ENCODE assay signal across 12 cellular contexts in genomic region chr17:81901167-81902022, GRCh38. TPM values are rescaled to one million over a fixed set of nuclear protein-coding genes. Genes with fewer than 3 reads are reported as not detected.
DNase-seq lines count a peak whose midpoint lies in the region; ATAC-seq, FAIRE-seq and TF ChIP-seq lines count a peak whose summit lies in the region.
"Had no signal": no experiment of that assay in that cellular context is flagged by ENCODE, and none has a peak within 500 bp of the region (broad histone marks: within the 10 kb centered on the region; RNA-seq: fewer than 3 reads in every experiment).

No MANE protein-coding gene starts in this region.

- TF ChIP-seq EP300 in K562 (IDR thresholded peaks at IDR 0.05; ENCODE audit: low read length) = no peak

- peak overlapping the region in 1 of 2 experiments; percentile 85; a peak in 3 of 4 replicates for H3K9ac ChIP-seq in K562 (ENCODE audit: insufficient read depth in 1 of 2, low read depth in 2 of 2, low read length in 2 of 2)

- H3K36me3 ChIP-seq in K562 (ENCODE audit: control insufficient read depth, insufficient read depth, low read length) (peaks cover 69% of the 10 kb centered on the region; the same call in 2 of the 3 replicates), lower lobe of right lung (peaks cover 64% of the 10 kb centered on the region), testis (ENCODE audit: low read depth, missing control alignments) (no peaks in the 10 kb centered on the region)

- H3K27me3 Mint-ChIP-seq in activated T-cell treated with anti-CD3 and anti-CD28 coated beads, Interleukin-2, amount 50 U/mL, for 4 hours (ENCODE audit: low read depth) = peaks cover 9% of the 10 kb centered on the region

- H3K4me1 Mint-ChIP-seq in activated T-cell treated with anti-CD3 and anti-CD28 coated beads, Interleukin-2, amount 50 U/mL, for 4 hours (ENCODE audit: low read depth) = peaks cover 5% of the 10 kb centered on the region

- in situ Hi-C loops in K562 (cut with MboI) = no loop called here

- no peak for TF ChIP-seq CTCF in K562 (IDR thresholded peaks at IDR 0.05 in 2 of 3, conservative IDR thresholded peaks at IDR 0.05 in 1 of 3; ENCODE audit: insufficient read depth in 2 of 3, low read depth in 1 of 3, low read length in 3 of 3)
- TF ChIP-seq CTCF in lower lobe of right lung (IDR thresholded peaks at IDR 0.05) = no peak
- no peak for TF ChIP-seq CTCF in testis (IDR thresholded peaks at IDR 0.05)

- H3K4me1 ChIP-seq in K562 (replicated peaks in 1 of 2; ENCODE audit: control insufficient read depth in 2 of 2, insufficient read depth in 2 of 2, low read length in 2 of 2) (peaks cover 10 to 76% of the 10 kb centered on the region in 2 experiments), lower lobe of right lung (peaks cover 14% of the 10 kb centered on the region), testis (peaks cover 6% of the 10 kb centered on the region)

- TF ChIP-seq RAD21 in K562 (CRISPR knock-in tag; conservative IDR thresholded peaks at IDR 0.05 in 1 of 2, IDR thresholded peaks at IDR 0.05 in 1 of 2) = no peak

- peaks cover 9% of the 10 kb centered on the region; the same call in 1 of the 2 replicates for H4K20me1 ChIP-seq in K562 (replicated peaks; ENCODE audit: control insufficient read depth, insufficient read depth, low read length)

- no peak overlapping the region for H2AFZ ChIP-seq in K562 (ENCODE audit: low read depth, low read length)

- no peak overlapping the region for H3K27ac ChIP-seq in K562 (ENCODE audit: extremely low read depth, low read depth, low read length)
- no peak overlapping the region for H3K27ac ChIP-seq in lower lobe of right lung
- no peak overlapping the region for H3K27ac ChIP-seq in testis

- H3K9me3 ChIP-seq in K562 (replicated peaks; ENCODE audit: control insufficient read depth, insufficient read depth, low read depth, low read length) (no peaks in the 10 kb centered on the region), lower lobe of right lung (no peaks in the 10 kb centered on the region), testis (no peaks in the 10 kb centered on the region)
- H3K9me3 ChIP-seq: tibial nerve had no signal

- peak; percentile 12 to 26 for ATAC-seq in activated T-cell treated with anti-CD3 and anti-CD28 coated beads, Interleukin-2, amount 50 U/mL, for 4 hours
- peak; percentile 8 for ATAC-seq in K562
- ATAC-seq in lower lobe of right lung = no peak
- no peak for ATAC-seq in GM21717 (IDR thresholded peaks at IDR 0.05; ENCODE audit: unreplicated experiment)
- ATAC-seq in HG02642 (IDR thresholded peaks at IDR 0.05; ENCODE audit: poor library complexity, unreplicated experiment) = no peak

- no peaks in the 10 kb centered on the region for H3K79me2 ChIP-seq in K562 (ENCODE audit: control insufficient read depth, insufficient read depth, low read length)

- H3K27me3 ChIP-seq in K562 (ENCODE audit: control insufficient read depth in 2 of 2, insufficient read depth in 2 of 2, low read length in 2 of 2) (no peaks in the 10 kb centered on the region), lower lobe of right lung (ENCODE audit: low read depth) (peaks cover 4% of the 10 kb centered on the region), testis (no peaks in the 10 kb centered on the region)

- no peak overlapping the region for H3K4me3 Mint-ChIP-seq in activated T-cell treated with anti-CD3 and anti-CD28 coated beads, Interleukin-2, amount 50 U/mL, for 4 hours

- peak; percentile 52 for TF ChIP-seq POLR2A in K562 (conservative IDR thresholded peaks at IDR 0.05)
- no peak for TF ChIP-seq POLR2A in testis (IDR thresholded peaks at IDR 0.05)

- 73% methylated on average over 12 of the region's 21 CpGs for WGBS in K562 (ENCODE audit: insufficient coverage, low coverage, missing lambda C conversion rate)
- WGBS in testis, 2 donors = 53 to 72% methylated on average over 8 to 21 of the region's 21 CpGs

- POLR2A ChIA-PET in K562 (lab: Yijun Ruan, JAX) = interaction anchor here (0.6 to 1.5 kb wide), 7 partner anchors 9 to 252 kb away, joined by 3 to 4 read pairs (median 3); partner anchors contain the start of genes ANAPC11 and PCYT2

- CTCF ChIA-PET in K562 (lab: Yijun Ruan, JAX; ENCODE audit: low intra/inter-chr PET ratio) = no interaction called here

- peak overlapping the region; percentile 51 for H3K4me2 ChIP-seq in K562 (ENCODE audit: insufficient read depth, low read length)

- H3K9me3 Mint-ChIP-seq in activated T-cell treated with anti-CD3 and anti-CD28 coated beads, Interleukin-2, amount 50 U/mL, for 4 hours = no peaks in the 10 kb centered on the region

- no peak for FAIRE-seq in K562 (lab: Jason Lieb, UNC)
- FAIRE-seq: kidney had no signal

- peaks cover 33% of the 10 kb centered on the region for H3K36me3 Mint-ChIP-seq in activated T-cell treated with anti-CD3 and anti-CD28 coated beads, Interleukin-2, amount 50 U/mL, for 4 hours (ENCODE audit: insufficient read depth)

- intact Hi-C loops in K562 (cut with micrococcal nuclease) = no loop called here
- intact Hi-C loops in lower lobe of right lung (cut with DNase I) = no loop called here
- intact Hi-C loops in testis (cut with DNase I; ENCODE audit: low total_unique reads) = no loop called here

- H3K4me3 ChIP-seq in K562 (peak overlapping the region; percentile 32; the same call in 1 of the 2 replicates), lower lobe of right lung (peak overlapping the region; percentile 40), testis (peak overlapping the region; percentile 26 to 36)

- no peak for DNase-seq in activated T-cell treated with anti-CD3 and anti-CD28 coated beads, Interleukin-2, amount 50 U/mL, for 4 hours
- DNase-seq in activated T-cell treated with anti-CD3 and anti-CD28 coated beads, Interleukin-2, amount 50 U/mL, for 1 hour = no peak
- DNase-seq in K562 (ENCODE audit: extremely low read depth in 1 of 4, low spot score in 3 of 4) (no peak), lower lobe of right lung (no peak), testis (no peak)
- DNase-seq in stimulated activated CD4-positive, alpha-beta T cell treated with anti-CD3 and anti-CD28 coated beads, Interleukin-12 subunit alpha, Interleukin-12 subunit beta, amount 100 ng/mL, for 4 hours = no peak
- DNase-seq: activated CD4-positive, alpha-beta T cell treated with anti-CD3 and anti-CD28 coated beads, Interleukin-2, amount 50 U/mL, for 48 hours; NCI-H1417 treated with DMSO at 0.1 percent for 48 hours had no signal

- BruUV-seq in K562 (replicated peaks; lab: Mats Ljungman, UMichigan) = TSS peak; percentile 26

- H3K9me1 ChIP-seq in K562 (ENCODE audit: control insufficient read depth, insufficient read depth, low read length) = no peaks in the 10 kb centered on the region

RNA-seq across cellular contexts. Expression of gene NPB, which starts 0.6 kb away (rescaled TPM):
- under 1 TPM in 2 of 3 donors, not detected in 1; 0.14 to 0.24 TPM for total RNA-seq in activated T-cell treated with anti-CD3 and anti-CD28 coated beads, Interleukin-2, amount 50 U/mL, for 4 hours
- total RNA-seq in K562 (2011; cell fraction: chromatin; rRNA removed; ENCODE audit: low replicate concordance) = 0.86 and 1.5 TPM in 2 replicates
- 1.3 TPM in 2 replicates for total RNA-seq in K562 (2011; cell fraction: nucleolus; rRNA removed)
- total RNA-seq in K562 (2011; cell fraction: nucleoplasm; rRNA removed) = 1.2 and 1.4 TPM in 2 replicates
- total RNA-seq in K562 (2014; rRNA removed) (0.14 and 0.57 TPM in 2 replicates), K562 (2014; rRNA removed; fragmentation: Illumina TruSeq; extraction: Trizol) (0.07 TPM in 1 of 2 replicates, not detected in the other), K562 (2015; rRNA removed; fragmentation: Illumina TruSeq; extraction: Trizol) (0.07 and 0.30 TPM in 2 replicates), K562 (2021) (0.53 and 0.65 TPM in 2 replicates), lower lobe of right lung (0.71 TPM), testis (10 to 100 TPM; 22.7 to 27.3 TPM)
- polyA plus RNA-seq in K562 (2011; rRNA removed) (0.03 and 0.07 TPM in 2 replicates), K562 (2014; fragmentation: Illumina TruSeq; extraction: Trizol) (0.07 TPM in 1 of 2 replicates, not detected in the other), K562 (2014; fragmentation: Nextera tagmentation; extraction: Ambion mirVana) (under 1 TPM; 0.43 to 0.61 TPM), K562 (2014; rRNA removed) (0.07 TPM in 1 of 2 replicates, not detected in the other), testis (ENCODE audit: insufficient read depth, low read depth, low replicate concordance) (1.8 TPM)
- 0.06 and 0.88 TPM in 2 replicates for polyA plus RNA-seq in K562 (2011; cell fraction: cytosol; rRNA removed)
- polyA plus RNA-seq in K562 (2011; cell fraction: nucleus; rRNA removed) = 0.26 TPM in 1 of 2 replicates, not detected in the other
- polyA plus RNA-seq in K562 (2012) = 0.52 TPM in 1 of 2 replicates, not detected in the other
- polyA minus RNA-seq in K562 (2011; rRNA and poly(A)+ RNA removed) = 0.21 TPM in 2 replicates
- not detected in 2 replicates for polyA minus RNA-seq in K562 (2011; cell fraction: cytosol; rRNA and poly(A)+ RNA removed)
- 0.40 and 0.78 TPM in 2 replicates for polyA minus RNA-seq in K562 (2011; cell fraction: nucleus; rRNA and poly(A)+ RNA removed)

RNA-seq across cellular contexts. Expression of gene PCYT2, which starts 9.8 kb away (rescaled TPM):
- total RNA-seq in activated T-cell treated with anti-CD3 and anti-CD28 coated beads, Interleukin-2, amount 50 U/mL, for 4 hours = 10 to 100 TPM; 23.5 to 25.8 (median 25.7) TPM
- total RNA-seq in K562 (2011; cell fraction: chromatin; rRNA removed; ENCODE audit: low replicate concordance) = 142 and 422 TPM in 2 replicates
- 366 and 427 TPM in 2 replicates for total RNA-seq in K562 (2011; cell fraction: nucleolus; rRNA removed)
- total RNA-seq in K562 (2011; cell fraction: nucleoplasm; rRNA removed) = 182 and 225 TPM in 2 replicates
- total RNA-seq in K562 (2014; rRNA removed) (123 and 139 TPM in 2 replicates), K562 (2014; rRNA removed; fragmentation: Illumina TruSeq; extraction: Trizol) (42.7 and 57.5 TPM in 2 replicates), K562 (2015; rRNA removed; fragmentation: Illumina TruSeq; extraction: Trizol) (81.7 and 82.5 TPM in 2 replicates), K562 (2021) (125 and 134 TPM in 2 replicates), lower lobe of right lung (39.7 TPM), testis (100 to 1,000 TPM; 171 to 438 TPM)
- polyA plus RNA-seq in K562 (2011; rRNA removed) (71.5 and 97.8 TPM in 2 replicates), K562 (2014; fragmentation: Illumina TruSeq; extraction: Trizol) (83.7 and 95.3 TPM in 2 replicates), K562 (2014; fragmentation: Nextera tagmentation; extraction: Ambion mirVana) (1 to 10 TPM in 1 of 2 experiments, under 1 TPM in 1; 0.92 to 1.6 TPM), K562 (2014; rRNA removed) (131 and 133 TPM in 2 replicates), testis (ENCODE audit: insufficient read depth, low read depth, low replicate concordance) (488 TPM)
- 77.5 and 97.1 TPM in 2 replicates for polyA plus RNA-seq in K562 (2011; cell fraction: cytosol; rRNA removed)
- 473 and 533 TPM in 2 replicates for polyA plus RNA-seq in K562 (2011; cell fraction: nucleus; rRNA removed)
- polyA plus RNA-seq in K562 (2012) = 94.8 and 147 TPM in 2 replicates
- 48.7 and 49.2 TPM in 2 replicates for polyA minus RNA-seq in K562 (2011; rRNA and poly(A)+ RNA removed)
- 35.6 and 49.0 TPM in 2 replicates for polyA minus RNA-seq in K562 (2011; cell fraction: cytosol; rRNA and poly(A)+ RNA removed)
- 127 and 186 TPM in 2 replicates for polyA minus RNA-seq in K562 (2011; cell fraction: nucleus; rRNA and poly(A)+ RNA removed)

RNA-seq across cellular contexts. Expression of gene ANAPC11, which starts 9.9 kb away (rescaled TPM):
- total RNA-seq in activated T-cell treated with anti-CD3 and anti-CD28 coated beads, Interleukin-2, amount 50 U/mL, for 4 hours = 100 to 1,000 TPM; 128 to 157 (median 153) TPM
- 37.2 and 84.5 TPM in 2 replicates for total RNA-seq in K562 (2011; cell fraction: chromatin; rRNA removed; ENCODE audit: low replicate concordance)
- 109 and 116 TPM in 2 replicates for total RNA-seq in K562 (2011; cell fraction: nucleolus; rRNA removed)
- total RNA-seq in K562 (2011; cell fraction: nucleoplasm; rRNA removed) = 83.3 and 88.4 TPM in 2 replicates
- total RNA-seq in K562 (2014; rRNA removed) (220 and 252 TPM in 2 replicates), K562 (2014; rRNA removed; fragmentation: Illumina TruSeq; extraction: Trizol) (32.5 and 41.2 TPM in 2 replicates), K562 (2015; rRNA removed; fragmentation: Illumina TruSeq; extraction: Trizol) (105 and 111 TPM in 2 replicates), K562 (2021) (214 and 217 TPM in 2 replicates), lower lobe of right lung (81.9 TPM), testis (100 to 1,000 TPM; 191 to 198 TPM)
- polyA plus RNA-seq in K562 (2011; rRNA removed) (238 and 354 TPM in 2 replicates), K562 (2014; fragmentation: Illumina TruSeq; extraction: Trizol) (57.2 and 105 TPM in 2 replicates), K562 (2014; fragmentation: Nextera tagmentation; extraction: Ambion mirVana) (100 to 1,000 TPM; 154 to 255 TPM), K562 (2014; rRNA removed) (318 and 338 TPM in 2 replicates), testis (ENCODE audit: insufficient read depth, low read depth, low replicate concordance) (195 TPM)
- 720 and 811 TPM in 2 replicates for polyA plus RNA-seq in K562 (2011; cell fraction: cytosol; rRNA removed)
- polyA plus RNA-seq in K562 (2011; cell fraction: nucleus; rRNA removed) = 288 and 348 TPM in 2 replicates
- 288 and 382 TPM in 2 replicates for polyA plus RNA-seq in K562 (2012)
- 56.1 and 67.4 TPM in 2 replicates for polyA minus RNA-seq in K562 (2011; rRNA and poly(A)+ RNA removed)
- polyA minus RNA-seq in K562 (2011; cell fraction: cytosol; rRNA and poly(A)+ RNA removed) = 52.4 and 82.6 TPM in 2 replicates
- 24.8 and 36.9 TPM in 2 replicates for polyA minus RNA-seq in K562 (2011; cell fraction: nucleus; rRNA and poly(A)+ RNA removed)

RNA-seq across cellular contexts. Expression of gene ALYREF, which starts 10.0 kb away (rescaled TPM):
- total RNA-seq in activated T-cell treated with anti-CD3 and anti-CD28 coated beads, Interleukin-2, amount 50 U/mL, for 4 hours = 100 to 1,000 TPM; 321 to 369 (median 324) TPM
- 29.1 and 64.1 TPM in 2 replicates for total RNA-seq in K562 (2011; cell fraction: chromatin; rRNA removed; ENCODE audit: low replicate concordance)
- total RNA-seq in K562 (2011; cell fraction: nucleolus; rRNA removed) = 70.7 and 78.0 TPM in 2 replicates
- total RNA-seq in K562 (2011; cell fraction: nucleoplasm; rRNA removed) = 41.9 and 54.1 TPM in 2 replicates
- 416 and 428 TPM in 2 replicates for total RNA-seq in K562 (2014; rRNA removed)
- total RNA-seq in K562 (2014; rRNA removed; fragmentation: Illumina TruSeq; extraction: Trizol) = 74.3 and 99.3 TPM in 2 replicates
- total RNA-seq in K562 (2015; rRNA removed; fragmentation: Illumina TruSeq; extraction: Trizol) = 225 and 227 TPM in 2 replicates
- 279 and 283 TPM in 2 replicates for total RNA-seq in K562 (2021)
- 97.2 and 103 TPM in 2 replicates for polyA plus RNA-seq in K562 (2011; rRNA removed)
- 93.7 and 166 TPM in 2 replicates for polyA plus RNA-seq in K562 (2011; cell fraction: cytosol; rRNA removed)
- polyA plus RNA-seq in K562 (2011; cell fraction: nucleus; rRNA removed) = 98.4 and 110 TPM in 2 replicates
- polyA plus RNA-seq in K562 (2012) = 112 and 177 TPM in 2 replicates
- 147 and 154 TPM in 2 replicates for polyA plus RNA-seq in K562 (2014; fragmentation: Illumina TruSeq; extraction: Trizol)
- polyA plus RNA-seq in K562 (2014; fragmentation: Nextera tagmentation; extraction: Ambion mirVana) = 1 to 10 TPM; 1.9 to 3.7 TPM
- polyA plus RNA-seq in K562 (2014; rRNA removed) = 206 and 253 TPM in 2 replicates
- polyA minus RNA-seq in K562 (2011; rRNA and poly(A)+ RNA removed) = 101 and 147 TPM in 2 replicates
- polyA minus RNA-seq in K562 (2011; cell fraction: cytosol; rRNA and poly(A)+ RNA removed) = 92.8 and 121 TPM in 2 replicates
- 36.5 and 40.0 TPM in 2 replicates for polyA minus RNA-seq in K562 (2011; cell fraction: nucleus; rRNA and poly(A)+ RNA removed)
- total RNA-seq in lower lobe of right lung = 42.7 TPM
- 100 to 1,000 TPM; 114 to 124 TPM for total RNA-seq in testis
- 140 TPM for polyA plus RNA-seq in testis (ENCODE audit: insufficient read depth, low read depth, low replicate concordance)

RNA-seq across cellular contexts. Expression of gene SIRT7, which starts 16.6 kb away (rescaled TPM):
- total RNA-seq in activated T-cell treated with anti-CD3 and anti-CD28 coated beads, Interleukin-2, amount 50 U/mL, for 4 hours = 10 to 100 TPM; 41.1 to 47.2 (median 46.3) TPM
- 90.9 and 205 TPM in 2 replicates for total RNA-seq in K562 (2011; cell fraction: chromatin; rRNA removed; ENCODE audit: low replicate concordance)
- 97.4 and 110 TPM in 2 replicates for total RNA-seq in K562 (2011; cell fraction: nucleolus; rRNA removed)
- total RNA-seq in K562 (2011; cell fraction: nucleoplasm; rRNA removed) = 93.3 and 125 TPM in 2 replicates
- total RNA-seq in K562 (2014; rRNA removed) (42.2 and 49.3 TPM in 2 replicates), K562 (2014; rRNA removed; fragmentation: Illumina TruSeq; extraction: Trizol) (9.0 and 9.8 TPM in 2 replicates), K562 (2015; rRNA removed; fragmentation: Illumina TruSeq; extraction: Trizol) (23.6 and 24.6 TPM in 2 replicates), K562 (2021) (35.7 and 44.1 TPM in 2 replicates), lower lobe of right lung (32.8 TPM), testis (10 to 100 TPM; 48.4 to 59.3 TPM)
- polyA plus RNA-seq in K562 (2011; rRNA removed) (9.3 and 11.7 TPM in 2 replicates), K562 (2014; fragmentation: Illumina TruSeq; extraction: Trizol) (20.3 and 25.7 TPM in 2 replicates), K562 (2014; fragmentation: Nextera tagmentation; extraction: Ambion mirVana) (1 to 10 TPM; 1.6 to 2.0 TPM), K562 (2014; rRNA removed) (43.9 and 54.8 TPM in 2 replicates), testis (ENCODE audit: insufficient read depth, low read depth, low replicate concordance) (34.1 TPM)
- polyA plus RNA-seq in K562 (2011; cell fraction: cytosol; rRNA removed) = 11.2 and 16.2 TPM in 2 replicates
- 56.9 and 86.9 TPM in 2 replicates for polyA plus RNA-seq in K562 (2011; cell fraction: nucleus; rRNA removed)
- 36.1 and 36.9 TPM in 2 replicates for polyA plus RNA-seq in K562 (2012)
- 18.7 and 21.5 TPM in 2 replicates for polyA minus RNA-seq in K562 (2011; rRNA and poly(A)+ RNA removed)
- polyA minus RNA-seq in K562 (2011; cell fraction: cytosol; rRNA and poly(A)+ RNA removed) = 22.3 and 25.1 TPM in 2 replicates
- 27.7 and 31.4 TPM in 2 replicates for polyA minus RNA-seq in K562 (2011; cell fraction: nucleus; rRNA and poly(A)+ RNA removed)

Comparison
In these comparisons a context has a peak if more than half of its experiments do, and no peak if none do; other contexts are left out.
1. ATAC-seq: peak in activated T-cell treated with anti-CD3 and anti-CD28 coated beads, Interleukin-2, amount 50 U/mL, for 4 hours (2 of 2) and K562 (single experiment); none in lower lobe of right lung (0 of 2), GM21717 (single experiment) and HG02642 (single experiment).
2. RNA of gene NPB, which starts 0.6 kb away (total RNA-seq): 22.7 to 27.3 TPM in testis; 0.71 TPM in lower lobe of right lung (single experiment), 0.07 to 1.5 TPM in K562 and 0.14 to 0.24 TPM in activated T-cell treated with anti-CD3 and anti-CD28 coated beads, Interleukin-2, amount 50 U/mL, for 4 hours; every median in the first group is over 4 times any median in the second.
3. Peak in every context shown above with its lines, with median percentiles within 50 percentile points of each other: H3K4me3 ChIP-seq.